Comparison of ENCODE assay signal across 1 cellular context in genomic region chr22:37905534-37906363, GRCh38.
TF ChIP-seq lines count a peak whose summit lies in the region.

Gene MICALL1, plus strand, starts transcription at chr22:37906297. Its CDS starts 126 bp downstream, at chr22:37906423.

TF ChIP-seq in HEK293, 187 proteins besides CTCF, POLR2A, EP300 and RAD21 (continued from another document):
- TF ChIP-seq KLF17 (tag by site-specific recombination; IDR thresholded peaks at IDR 0.05) (0 out of 2 replicates have a peak, but pooled peaks have one; percentile 12), ZNF529 (tag by site-specific recombination; IDR thresholded peaks at IDR 0.05; ENCODE audit: insufficient replicate concordance) (no peak), ZBTB8A (tag by site-specific recombination; IDR thresholded peaks at IDR 0.05) (peak; percentile 96), ZNF792 (tag by site-specific recombination; IDR thresholded peaks at IDR 0.05) (no peak; the same call in 1 of the 2 replicates), PRDM4 (tag by site-specific recombination; IDR thresholded peaks at IDR 0.05) (no peak), KLF10 (tag by site-specific recombination; IDR thresholded peaks at IDR 0.05) (peak; percentile 82; the same call in 1 of the 2 replicates), ZNF513 (tag by site-specific recombination; IDR thresholded peaks at IDR 0.05) (no peak), SP3 (tag by site-specific recombination; IDR thresholded peaks at IDR 0.05) (peak; percentile 71), ZSCAN16 (tag by site-specific recombination; IDR thresholded peaks at IDR 0.05) (no peak), ZNF785 (tag by site-specific recombination; IDR thresholded peaks at IDR 0.05) (0 out of 2 replicates have a peak, but pooled peaks have one; percentile 85), ZBTB44 (tag by site-specific recombination; IDR thresholded peaks at IDR 0.05) (peak; percentile 30; the same call in 1 of the 2 replicates), ZNF510 (tag by site-specific recombination; IDR thresholded peaks at IDR 0.05; ENCODE audit: insufficient replicate concordance) (no peak), ZNF639 (tag by site-specific recombination; IDR thresholded peaks at IDR 0.05) (no peak), ZNF596 (tag by site-specific recombination; IDR thresholded peaks at IDR 0.05) (peak; percentile 77)
